ENCODE assay signal across 22 cellular contexts in genomic region chr13:21020581-21020980, GRCh38. TPM values are rescaled to one million over a fixed set of nuclear protein-coding genes. Genes with fewer than 3 reads are reported as not detected.
DNase-seq lines count a peak whose midpoint lies in the region; ATAC-seq, FAIRE-seq and TF ChIP-seq lines count a peak whose summit lies in the region.
"Had no signal": no experiment of that assay in that cellular context is flagged by ENCODE, and none has a peak within 500 bp of the region (broad histone marks: within the 10 kb centered on the region; RNA-seq: fewer than 3 reads in every experiment).

No MANE protein-coding gene starts in this region.

- H2AFZ ChIP-seq in GM12878 (ENCODE audit: control insufficient read depth, low read depth, low read length) (no peak overlapping the region), PC-9 (no peak overlapping the region)

- no peaks in the 10 kb centered on the region for H3K9me3 Mint-ChIP-seq in nephron progenitor cell
- H3K9me3 Mint-ChIP-seq in activated CD8-positive, alpha-beta T cell treated with anti-CD3 and anti-CD28 coated beads for 36 hours = no peaks in the 10 kb centered on the region
- H3K9me3 Mint-ChIP-seq: activated naive CD4-positive, alpha-beta T cell treated with anti-CD3 and anti-CD28 coated beads, Interleukin-2, amount 10 ng/mL, durations not matched to agents 7 days and 5 days; activated T-cell treated with anti-CD3 and anti-CD28 coated beads, Interleukin-2, amount 50 U/mL, for 4 hours; stimulated activated effector memory CD8-positive, alpha-beta T cell treated with anti-CD3 and anti-CD28 coated beads, Interleukin-12 subunit alpha, Interleukin-12 subunit beta, amount 100 ng/mL, for 72 hours had no signal

- no peak overlapping the region for H3K4me3 Mint-ChIP-seq in nephron progenitor cell
- no peak overlapping the region for H3K4me3 Mint-ChIP-seq in activated CD8-positive, alpha-beta T cell treated with anti-CD3 and anti-CD28 coated beads for 36 hours
- H3K4me3 Mint-ChIP-seq: activated CD8-positive, alpha-beta T cell treated with anti-CD3 and anti-CD28 coated beads, Interleukin-2, amount 10 ng/mL, durations not matched to agents 7 days and 5 days; activated naive CD4-positive, alpha-beta T cell treated with anti-CD3 and anti-CD28 coated beads, Interleukin-2, amount 10 ng/mL, durations not matched to agents 7 days and 5 days; activated T-cell treated with anti-CD3 and anti-CD28 coated beads, Interleukin-2, amount 50 U/mL, for 4 hours; CD4-positive, alpha-beta memory T cell; stimulated activated effector memory CD8-positive, alpha-beta T cell treated with anti-CD3 and anti-CD28 coated beads, Interleukin-12 subunit alpha, Interleukin-12 subunit beta, amount 100 ng/mL, for 72 hours; T-helper 2 cell treated with Interferon-gamma antibody and Interleukin-4, amounts not matched to agents 5 μg/mL and 100 μg/mL, for 36 hours had no signal

- CTCF ChIA-PET in GM12878 (lab: Yijun Ruan, JAX) (interaction anchor here (0.7 kb wide), 1 partner anchor 14 kb away, joined by 4 read pairs; no protein-coding TSS in a partner anchor), PC-9 (lab: Charles Lee) (no interaction called here)
- CTCF ChIA-PET in activated CD8-positive, alpha-beta T cell treated with anti-CD3 and anti-CD28 coated beads for 36 hours (lab: Charles Lee) = no interaction called here

- RAD21 ChIA-PET in GM12878 (lab: Charles Lee; ENCODE audit: unreplicated experiment) = no interaction called here

- H3K9me2 ChIP-seq in PC-9 (ENCODE audit: insufficient read depth) = no peaks in the 10 kb centered on the region

- no peaks in the 10 kb centered on the region for H3K27me3 ChIP-seq in GM12878 (replicated peaks in 1 of 2; ENCODE audit: control insufficient read depth in 2 of 2, insufficient read depth in 2 of 2, low read length in 1 of 2)
- H3K27me3 ChIP-seq in heart left ventricle = no peaks in the 10 kb centered on the region
- H3K27me3 ChIP-seq in transverse colon = no peaks in the 10 kb centered on the region
- H3K27me3 ChIP-seq in PC-9 (ENCODE audit: insufficient read depth, low read depth) = no peaks in the 10 kb centered on the region
- H3K27me3 ChIP-seq: testis had no signal

- peaks cover 24% of the 10 kb centered on the region; the same call in 1 of the 2 replicates for H3F3A ChIP-seq in PC-9 (ENCODE audit: insufficient read depth, low read depth)

- H3K27ac ChIP-seq in GM12878 (ENCODE audit: control insufficient read depth, insufficient read depth) (no peak overlapping the region), heart left ventricle (peak overlapping the region in 7 of 12 donors; percentile 2 to 70 (median 31)), transverse colon (peak overlapping the region in 3 of 4 donors; percentile 49 to 61 (median 54)), PC-9 (no peak overlapping the region)
- H3K27ac ChIP-seq: testis had no signal

- WGBS in GM12878 (ENCODE audit: insufficient coverage, insufficient replicate concordance, low lambda C conversion rate, missing lambda C conversion rate) = 81% methylated on average over 4 of the region's 4 CpGs
- WGBS in heart left ventricle, 4 donors = 46 to 58% (median 53%) methylated on average over 4 of the region's 4 CpGs
- WGBS in transverse colon (ENCODE audit: low coverage in 1 of 2), 2 donors = 50 to 89% methylated on average over 1 to 4 of the region's 4 CpGs

- H3K4me2 ChIP-seq in GM12878 (ENCODE audit: control insufficient read depth, insufficient read depth) = no peak overlapping the region
- no peak overlapping the region for H3K4me2 ChIP-seq in PC-9

- TF ChIP-seq EP300 in GM12878 (IDR thresholded peaks at IDR 0.05; ENCODE audit: borderline replicate concordance in 1 of 2, control insufficient read depth in 1 of 2, low read depth in 2 of 2, low read length in 2 of 2) (no peak), transverse colon (IDR thresholded peaks at IDR 0.05; ENCODE audit: low read depth) (no peak)

- H3K9ac ChIP-seq in GM12878 (ENCODE audit: control insufficient read depth, insufficient read depth, low read length) = no peak overlapping the region

- POLR2A ChIA-PET in GM12878 (lab: Charles Lee) (no interaction called here), PC-9 (lab: Charles Lee; ENCODE audit: unreplicated experiment) (no interaction called here)
- POLR2A ChIA-PET in activated CD8-positive, alpha-beta T cell treated with anti-CD3 and anti-CD28 coated beads for 36 hours (lab: Charles Lee) = interaction anchor here (0.9 to 1.2 kb wide), 3 partner anchors 10 to 156 kb away, joined by 3 read pairs; partner anchors contain the start of genes MRPL57 and SKA3

- TF ChIP-seq RAD21 in GM12878 (IDR thresholded peaks at IDR 0.05; ENCODE audit: insufficient read depth, low read depth, low read length) = no peak

- BruUV-seq in GM12878 (replicated peaks; lab: Mats Ljungman, UMichigan) = no TSS peak
- no TSS peak for BruUV-seq in PC-9 (replicated peaks; lab: Mats Ljungman, UMichigan)

- H3K27ac Mint-ChIP-seq in nephron progenitor cell = peak overlapping the region; percentile 52
- no peak overlapping the region for H3K27ac Mint-ChIP-seq in activated CD8-positive, alpha-beta T cell treated with anti-CD3 and anti-CD28 coated beads for 36 hours
- H3K27ac Mint-ChIP-seq: activated CD8-positive, alpha-beta T cell treated with anti-CD3 and anti-CD28 coated beads, Interleukin-2, amount 10 ng/mL, durations not matched to agents 7 days and 5 days; activated naive CD4-positive, alpha-beta T cell treated with anti-CD3 and anti-CD28 coated beads, Interleukin-2, amount 10 ng/mL, durations not matched to agents 7 days and 5 days; CD4-positive, alpha-beta memory T cell; T-helper 2 cell treated with Interferon-gamma antibody and Interleukin-4, amounts not matched to agents 5 μg/mL and 100 μg/mL, for 36 hours had no signal

- H3K4me1 ChIP-seq in GM12878 (ENCODE audit: control insufficient read depth, insufficient read depth, low read length) (peaks cover 6% of the 10 kb centered on the region), heart left ventricle (peaks cover 3 to 70% (median 47%) of the 10 kb centered on the region in 12 donors), transverse colon (peaks cover 18 to 44% (median 31%) of the 10 kb centered on the region in 4 donors), PC-9 (replicated peaks; ENCODE audit: insufficient read depth) (peaks cover 9% of the 10 kb centered on the region)

- in situ Hi-C loops in GM12878 (cut with MboI) (no loop called here), transverse colon (cut with MboI; ENCODE audit: low pct_ligation_motif_present in 1 of 4, low pct_unique_long_range_greater_than_20kb in 1 of 4, low sequenced_read_pairs in 3 of 4) (no loop called here)

- H3K9me3 ChIP-seq in GM12878 (replicated peaks; ENCODE audit: control insufficient read depth, insufficient read depth, low read length) (no peaks in the 10 kb centered on the region), heart left ventricle (no peaks in the 10 kb centered on the region), transverse colon (no peaks in the 10 kb centered on the region), PC-9 (ENCODE audit: insufficient read depth, low read depth) (no peaks in the 10 kb centered on the region)
- H3K9me3 ChIP-seq: testis had no signal

- intact Hi-C loops in GM12878 (cut with micrococcal nuclease; ENCODE audit: unreplicated experiment) = no loop called here
- intact Hi-C loops in heart left ventricle (cut with DNase I) = no loop called here
- intact Hi-C loops in transverse colon (cut with DNase I; ENCODE audit: low total_unique reads) = no loop called here
- intact Hi-C loops in PC-9 (cut with micrococcal nuclease; ENCODE audit: unreplicated experiment) = no loop called here
- intact Hi-C loops in activated CD8-positive, alpha-beta T cell treated with anti-CD3 and anti-CD28 coated beads for 36 hours (cut with micrococcal nuclease) = no loop called here

- no peak for TF ChIP-seq POLR2A in GM12878 (IDR thresholded peaks at IDR 0.05; ENCODE audit: low read depth, low read length)
- TF ChIP-seq POLR2A in heart left ventricle (IDR thresholded peaks at IDR 0.05) = no peak
- TF ChIP-seq POLR2A in transverse colon (IDR thresholded peaks at IDR 0.05) = no peak

- SMC1A ChIA-PET in GM12878 (lab: Charles Lee; ENCODE audit: uncharacterized antibody, unreplicated experiment) = no interaction called here

- TF ChIP-seq CTCF in GM12878 (IDR thresholded peaks at IDR 0.05 in 2 of 3, conservative IDR thresholded peaks at IDR 0.05 in 1 of 3; ENCODE audit: control insufficient read depth in 2 of 3, extremely low read depth in 1 of 3, insufficient read depth in 1 of 3, low read depth in 3 of 3, low read length in 3 of 3) (no peak), heart left ventricle (IDR thresholded peaks at IDR 0.05) (no peak), nephron progenitor cell (IDR thresholded peaks at IDR 0.05) (no peak), transverse colon (IDR thresholded peaks at IDR 0.05) (no peak), PC-9 (conservative IDR thresholded peaks at IDR 0.05) (no peak)
- no peak for TF ChIP-seq CTCF in activated CD8-positive, alpha-beta T cell treated with anti-CD3 and anti-CD28 coated beads for 36 hours (IDR thresholded peaks at IDR 0.05)

- H3K27me3 Mint-ChIP-seq in nephron progenitor cell (ENCODE audit: low read depth, poor library complexity) = no peaks in the 10 kb centered on the region
- no peaks in the 10 kb centered on the region for H3K27me3 Mint-ChIP-seq in activated CD8-positive, alpha-beta T cell treated with anti-CD3 and anti-CD28 coated beads for 36 hours
- H3K27me3 Mint-ChIP-seq: activated naive CD4-positive, alpha-beta T cell treated with anti-CD3 and anti-CD28 coated beads, Interleukin-2, amount 10 ng/mL, durations not matched to agents 7 days and 5 days; CD4-positive, alpha-beta memory T cell had no signal

- peaks cover 55% of the 10 kb centered on the region for H3K4me1 Mint-ChIP-seq in nephron progenitor cell
- peaks cover 18% of the 10 kb centered on the region for H3K4me1 Mint-ChIP-seq in activated CD8-positive, alpha-beta T cell treated with anti-CD3 and anti-CD28 coated beads for 36 hours (ENCODE audit: low read depth)

- no peaks in the 10 kb centered on the region for H3K36me3 ChIP-seq in GM12878 (ENCODE audit: control insufficient read depth in 2 of 2, insufficient read depth in 2 of 2, low read length in 1 of 2)
- H3K36me3 ChIP-seq in heart left ventricle = no peaks in the 10 kb centered on the region
- no peaks in the 10 kb centered on the region for H3K36me3 ChIP-seq in transverse colon
- no peaks in the 10 kb centered on the region for H3K36me3 ChIP-seq in PC-9 (ENCODE audit: low read depth)

- H3K36me3 Mint-ChIP-seq in nephron progenitor cell (ENCODE audit: low read depth) = peaks cover 5% of the 10 kb centered on the region
- no peaks in the 10 kb centered on the region for H3K36me3 Mint-ChIP-seq in activated CD8-positive, alpha-beta T cell treated with anti-CD3 and anti-CD28 coated beads for 36 hours (ENCODE audit: low read depth)
- H3K36me3 Mint-ChIP-seq: activated naive CD4-positive, alpha-beta T cell treated with anti-CD3 and anti-CD28 coated beads, Interleukin-2, amount 10 ng/mL, durations not matched to agents 7 days and 5 days had no signal

- no peak for DNase-seq in GM12878 (ENCODE audit: low read depth, low spot score)
- peak in 1 of 5 donors; percentile 32 for DNase-seq in heart left ventricle
- no peak for DNase-seq in nephron progenitor cell
- DNase-seq in transverse colon = no peak
- no peak for DNase-seq in PC-9
- no peak for DNase-seq in activated CD8-positive, alpha-beta T cell treated with anti-CD3 and anti-CD28 coated beads for 36 hours
- DNase-seq: activated CD8-positive, alpha-beta T cell treated with anti-CD3 and anti-CD28 coated beads, Interleukin-2, amount 10 ng/mL, durations not matched to agents 7 days and 5 days; activated naive CD4-positive, alpha-beta T cell treated with anti-CD3 and anti-CD28 coated beads, Interleukin-2, amount 10 ng/mL, durations not matched to agents 7 days and 5 days; activated T-cell treated with anti-CD3 and anti-CD28 coated beads, Interleukin-2, amount 50 U/mL, for 4 hours; anterior cingulate cortex; CD4-positive, alpha-beta memory T cell; cerebellar nuclear complex; effector memory CD4-positive, alpha-beta T cell; GDM1; NCI-H1105; NCI-H510A; nucleus accumbens; testis had no signal

- FAIRE-seq in GM12878 (lab: Jason Lieb, UNC) = no peak
- FAIRE-seq: H54 had no signal

- ATAC-seq in GM12878 = no peak
- ATAC-seq in heart left ventricle = peak in 3 of 4 donors; percentile 62 to 80 (median 70)
- no peak for ATAC-seq in GM21381 (IDR thresholded peaks at IDR 0.05; ENCODE audit: unreplicated experiment)
- ATAC-seq in activated CD8-positive, alpha-beta T cell treated with anti-CD3 and anti-CD28 coated beads for 36 hours = no peak
- ATAC-seq: activated CD8-positive, alpha-beta T cell treated with anti-CD3 and anti-CD28 coated beads, Interleukin-2, amount 10 ng/mL, durations not matched to agents 7 days and 5 days; activated T-cell treated with anti-CD3 and anti-CD28 coated beads, Interleukin-2, amount 50 U/mL, for 4 hours; stimulated activated effector memory CD8-positive, alpha-beta T cell treated with anti-CD3 and anti-CD28 coated beads, Interleukin-12 subunit alpha, Interleukin-12 subunit beta, amount 100 ng/mL, for 72 hours had no signal

- H4K20me1 ChIP-seq in GM12878 (ENCODE audit: control insufficient read depth, insufficient read depth) = no peaks in the 10 kb centered on the region
- H4K20me1 ChIP-seq in PC-9 (ENCODE audit: insufficient read depth) = peaks cover 24% of the 10 kb centered on the region

- H3K4me3 ChIP-seq in GM12878 = no peak overlapping the region
- H3K4me3 ChIP-seq in heart left ventricle = no peak overlapping the region
- H3K4me3 ChIP-seq in transverse colon = no peak overlapping the region
- no peak overlapping the region for H3K4me3 ChIP-seq in PC-9
- H3K4me3 ChIP-seq: testis had no signal

- no peaks in the 10 kb centered on the region for H3K79me2 ChIP-seq in GM12878 (ENCODE audit: control insufficient read depth, insufficient read depth, low read length)
- H3K79me2 ChIP-seq in PC-9 (ENCODE audit: low read depth) = peaks cover 14% of the 10 kb centered on the region; the same call in 1 of the 2 replicates

RNA-seq across cellular contexts. Expression of gene LATS2, which starts 40.8 kb away (rescaled TPM):
- total RNA-seq in GM12878 (2013; cell fraction: nucleolus; rRNA removed) = 6.5 and 8.9 TPM in 2 replicates
- total RNA-seq in GM12878 (2014; rRNA removed) (3.2 and 3.7 TPM in 2 replicates), GM12878 (2014; rRNA removed; fragmentation: Illumina TruSeq; extraction: Trizol) (2.8 and 2.9 TPM in 2 replicates), GM12878 (2021) (7.8 and 9.8 TPM in 2 replicates), heart left ventricle (10 to 100 TPM; 16.6 to 35.6 (median 27.1) TPM), transverse colon (10 to 100 TPM in 3 of 4 donors, 1 to 10 TPM in 1; 8.9 to 15.7 (median 12.5) TPM), PC-9 (2021) (12.3 and 15.2 TPM in 2 replicates)
- 1.1 TPM for polyA plus RNA-seq in GM12878 (2011; ENCODE audit: low read depth)
- polyA plus RNA-seq in GM12878 (2011; rRNA removed) (1.0 TPM in 2 replicates), GM12878 (2014; fragmentation: Illumina TruSeq; extraction: Trizol) (3.3 TPM in 2 replicates), GM12878 (2014; fragmentation: Nextera tagmentation; extraction: Ambion mirVana) (1 to 10 TPM in 1 of 2 experiments, under 1 TPM in 1; 0.90 to 1.1 TPM), GM12878 (2014; rRNA removed) (3.2 and 6.0 TPM in 2 replicates), GM12878 (2016; fragmentation: Nextera tagmentation; extraction: Ambion mirVana) (1 to 10 TPM in 1 of 2 experiments, under 1 TPM in 1; 0.91 to 1.2 TPM), heart left ventricle (10 to 100 TPM in 1 of 2 donors, 1 to 10 TPM in 1; 7.8 to 22.9 TPM)
- polyA plus RNA-seq in GM12878 (2011; cell fraction: cytosol; rRNA removed) = 1.0 and 1.5 TPM in 2 replicates
- polyA plus RNA-seq in GM12878 (2011; cell fraction: nucleus; rRNA removed) = 0.88 and 2.0 TPM in 2 replicates
- 1.9 and 2.4 TPM in 2 replicates for polyA plus RNA-seq in GM12878 (2012)
- polyA minus RNA-seq in GM12878 (2011; rRNA and poly(A)+ RNA removed) = 1.5 and 1.6 TPM in 2 replicates
- 1.1 and 1.2 TPM in 2 replicates for polyA minus RNA-seq in GM12878 (2011; cell fraction: cytosol; rRNA and poly(A)+ RNA removed)
- polyA minus RNA-seq in GM12878 (2011; cell fraction: nucleus; rRNA and poly(A)+ RNA removed) = 0.85 and 0.96 TPM in 2 replicates
- total RNA-seq in activated CD8-positive, alpha-beta T cell treated with anti-CD3 and anti-CD28 coated beads for 36 hours = 1 to 10 TPM; 1.3 to 3.0 TPM

Comparison
In these comparisons a context has a peak if more than half of its experiments do, and no peak if none do; other contexts are left out.
1. ATAC-seq: peak in heart left ventricle (3 of 4); none in GM12878 (single experiment), GM21381 (single experiment) and activated CD8-positive, alpha-beta T cell treated with anti-CD3 and anti-CD28 coated beads for 36 hours (single experiment).
2. H3K27ac ChIP-seq: peak in heart left ventricle (7 of 12) and transverse colon (3 of 4); none in GM12878 (single experiment) and PC-9 (single experiment).